ENCODE assay signal across 8 cellular contexts in genomic region chr1:113073457-113073950, GRCh38. TPM values are rescaled to one million over a fixed set of nuclear protein-coding genes. Genes with fewer than 3 reads are reported as not detected.
A peak's percentile ranks its signal among the peaks of the same experiment; 100 is the strongest.
DNase-seq lines count a peak whose midpoint lies in the region; ATAC-seq and TF ChIP-seq lines count a peak whose summit lies in the region.

No MANE protein-coding gene starts in this region.

- intact Hi-C loops in A673 (cut with micrococcal nuclease; ENCODE audit: unreplicated experiment), result loop anchor here (2.0 kb wide), 2 partner anchors 193 to 357 kb away; no protein-coding TSS in a partner anchor
- intact Hi-C loops in Panc1 (cut with micrococcal nuclease; ENCODE audit: unreplicated experiment), result no loop called here
- intact Hi-C loops in mucosa of descending colon (cut with DNase I, micrococcal nuclease), result no loop called here

- no peak for DNase-seq in A673 (ENCODE audit: low spot score)
- DNase-seq in Panc1 (ENCODE audit: low read depth, low spot score), result no peak
- DNase-seq in mucosa of descending colon, result peak; percentile 66 to 80 (median 72)
- no peak for DNase-seq in epidermal melanocyte (ENCODE audit: insufficient read length, low spot score)
- DNase-seq in CD1c-positive myeloid dendritic cell (ENCODE audit: extremely low spot score), result no peak

- no peaks in the 10 kb centered on the region for H3K9me3 ChIP-seq in A673 (ENCODE audit: low read depth, low read length, poor library complexity, severe bottlenecking)
- no peaks in the 10 kb centered on the region for H3K9me3 ChIP-seq in Panc1 (ENCODE audit: control insufficient read depth, insufficient read depth, low read depth, low read length)
- H3K9me3 ChIP-seq in endocrine pancreas (ENCODE audit: control insufficient read depth, low read length), result no peaks in the 10 kb centered on the region
- no peaks in the 10 kb centered on the region for H3K9me3 ChIP-seq in mucosa of descending colon

- H3K36me3 ChIP-seq in A673 (ENCODE audit: insufficient read depth, low read length, poor library complexity, severe bottlenecking) (peaks cover 5% of the 10 kb centered on the region), Panc1 (ENCODE audit: control insufficient read depth, insufficient read depth, low read length) (peaks cover 3% of the 10 kb centered on the region), endocrine pancreas (ENCODE audit: control insufficient read depth, insufficient read depth, low read length) (no peaks in the 10 kb centered on the region), mucosa of descending colon (ENCODE audit: low read depth) (peaks cover 4% of the 10 kb centered on the region)

- peak overlapping the region; percentile 92 for H3K9ac ChIP-seq in endocrine pancreas (ENCODE audit: control insufficient read depth, insufficient read depth, low read length)

- TF ChIP-seq CTCF in A673 (conservative IDR thresholded peaks at IDR 0.05; ENCODE audit: low read depth, low read length), result peak; percentile 37; the same call in 1 of the 2 replicates
- peak; percentile 42 for TF ChIP-seq CTCF in GM12874 (IDR thresholded peaks at IDR 0.05; ENCODE audit: insufficient read depth, low read depth, low read length)
- no peak for TF ChIP-seq CTCF in Panc1 (IDR thresholded peaks at IDR 0.05)
- TF ChIP-seq CTCF in mucosa of descending colon (IDR thresholded peaks at IDR 0.05), result peak; percentile 18

- BruUV-seq in A673 (replicated peaks; lab: Mats Ljungman, UMichigan), result no TSS peak
- BruUV-seq in Panc1 (replicated peaks; lab: Mats Ljungman, UMichigan), result no TSS peak

- peak overlapping the region; percentile 71 for H3K4me3 ChIP-seq in A673 (ENCODE audit: low read depth, low read length, poor library complexity, severe bottlenecking)
- H3K4me3 ChIP-seq in Panc1 (ENCODE audit: low read depth in 2 of 2, low read length in 2 of 2), result peak overlapping the region; percentile 86 to 88
- H3K4me3 ChIP-seq in endocrine pancreas (ENCODE audit: control insufficient read depth, insufficient read depth, low read length), result peak overlapping the region; percentile 84
- peak overlapping the region; percentile 49 for H3K4me3 ChIP-seq in mucosa of descending colon

- peaks cover 10% of the 10 kb centered on the region for H3K4me1 ChIP-seq in A673 (ENCODE audit: insufficient read depth, low read length, poor library complexity, severe bottlenecking)
- peaks cover 9% of the 10 kb centered on the region for H3K4me1 ChIP-seq in Panc1 (ENCODE audit: control insufficient read depth, insufficient read depth, low read length)
- H3K4me1 ChIP-seq in endocrine pancreas (ENCODE audit: control insufficient read depth, insufficient read depth, low read length), result peaks cover 12% of the 10 kb centered on the region
- H3K4me1 ChIP-seq in mucosa of descending colon (ENCODE audit: low read depth), result peaks cover 20% of the 10 kb centered on the region

- no peaks in the 10 kb centered on the region for H3K27me3 ChIP-seq in A673 (replicated peaks; ENCODE audit: insufficient read depth, low read depth, low read length, poor library complexity)
- no peaks in the 10 kb centered on the region for H3K27me3 ChIP-seq in Panc1 (ENCODE audit: control insufficient read depth, insufficient read depth, low read length)
- H3K27me3 ChIP-seq in endocrine pancreas (ENCODE audit: control insufficient read depth, insufficient read depth, low read length), result no peaks in the 10 kb centered on the region

- ATAC-seq in HG02798 (IDR thresholded peaks at IDR 0.05; ENCODE audit: poor library complexity, unreplicated experiment) (peak; percentile 22), Panc1 (peak; percentile 54), mucosa of descending colon (peak; percentile 55)

- CTCF ChIA-PET in A673 (lab: Charles Lee) (interaction anchor here (0.5 to 1.7 kb wide), 12 partner anchors 15 to 595 kb away, joined by 3 to 14 read pairs (median 5); partner anchors contain the start of gene PPM1J), Panc1 (lab: Charles Lee) (interaction anchor here (0.6 to 1.3 kb wide), 11 partner anchors 15 to 802 kb away, joined by 3 to 11 read pairs (median 5); partner anchors contain the start of gene PPM1J)

- H3K27ac ChIP-seq in A673 (ENCODE audit: low read depth, low read length, poor library complexity, severe bottlenecking) (peak overlapping the region; percentile 75), Panc1 (ENCODE audit: low read length) (peak overlapping the region; percentile 81)

- POLR2A ChIA-PET in A673 (lab: Charles Lee; ENCODE audit: low non-redundant PET), result no interaction called here
- POLR2A ChIA-PET in Panc1 (lab: Charles Lee), result interaction anchor here (0.6 kb wide), 1 partner anchor 973 kb away, joined by 3 read pairs; no protein-coding TSS in a partner anchor

- in situ Hi-C loops in Panc1 (cut with HindIII; ENCODE audit: low pct_unique_long_range_greater_than_20kb, low sequenced_read_pairs), result no loop called here

RNA-seq across cellular contexts. Expression of gene LRIG2, which starts 0.5 kb away (rescaled TPM):
- 13.9 and 14.8 TPM in 2 replicates for total RNA-seq in A673 (2021)
- total RNA-seq in Panc1 (2021; ENCODE audit: unreplicated experiment), result 8.9 TPM
- polyA plus RNA-seq in Panc1 (2012; ENCODE audit: insufficient read length), result 2.3 TPM
- total RNA-seq in mucosa of descending colon, result 10 to 100 TPM; 15.4 to 26.8 (median 16.4) TPM

Comparison
In these comparisons a context has a peak if more than half of its experiments do, and no peak if none do; other contexts are left out.
1. DNase-seq: peak in mucosa of descending colon (3 of 3); none in A673 (single experiment), Panc1 (single experiment), epidermal melanocyte (single experiment) and CD1c-positive myeloid dendritic cell (single experiment).
2. Peak in every context shown above with its lines, with median percentiles within 50 percentile points of each other: H3K4me3 ChIP-seq and ATAC-seq.